Comparison of ENCODE assay signal across 26 cellular contexts in genomic region chr4:82543131-82543530, GRCh38. TPM values are rescaled to one million over a fixed set of nuclear protein-coding genes. Genes with fewer than 3 reads are reported as not detected.
"Had no signal": no experiment of that assay in that cellular context is flagged by ENCODE, and none has a peak within 500 bp of the region (broad histone marks: within the 10 kb centered on the region; RNA-seq: fewer than 3 reads in every experiment).

No MANE protein-coding gene starts in this region.

- H3K36me3 Mint-ChIP-seq: activated naive CD4-positive, alpha-beta T cell treated with anti-CD3 and anti-CD28 coated beads, Interleukin-2, amount 50 U/mL, for 24 hours; T-cell had no signal

- H3K4me1 Mint-ChIP-seq: activated CD4-positive, alpha-beta memory T cell treated with anti-CD3 and anti-CD28 coated beads, Interleukin-2, amount 10 ng/mL, durations not matched to agents 7 days and 5 days; activated CD4-positive, alpha-beta T cell treated with anti-CD3 and anti-CD28 coated beads for 36 hours; activated naive CD4-positive, alpha-beta T cell treated with anti-CD3 and anti-CD28 coated beads, Interleukin-2, amount 50 U/mL, for 24 hours; T-cell had no signal

- H3K27ac Mint-ChIP-seq: activated CD4-positive, alpha-beta memory T cell treated with anti-CD3 and anti-CD28 coated beads, Interleukin-2, amount 10 ng/mL, durations not matched to agents 7 days and 5 days; activated CD4-positive, alpha-beta T cell treated with anti-CD3 and anti-CD28 coated beads for 36 hours; activated naive CD4-positive, alpha-beta T cell treated with anti-CD3 and anti-CD28 coated beads, Interleukin-2, amount 50 U/mL, for 24 hours; T-cell had no signal

- H3K4me3 ChIP-seq: breast epithelium, colonic mucosa, K562, Peyer's patch, SK-N-MC had no signal

- H3K27me3 ChIP-seq: breast epithelium, colonic mucosa, Peyer's patch had no signal

- H3K9me3 Mint-ChIP-seq: activated naive CD4-positive, alpha-beta T cell treated with anti-CD3 and anti-CD28 coated beads, Interleukin-2, amount 50 U/mL, for 24 hours; T-cell had no signal

- H3K27ac ChIP-seq: breast epithelium, colonic mucosa, Peyer's patch, SK-N-MC, WERI-Rb-1 had no signal

- H3K9me3 ChIP-seq: breast epithelium, colonic mucosa, Peyer's patch had no signal

- H3K36me3 ChIP-seq: breast epithelium, colonic mucosa, Peyer's patch, WERI-Rb-1 had no signal

- ATAC-seq: activated CD4-positive, alpha-beta T cell treated with anti-CD3 and anti-CD28 coated beads for 36 hours; K562; T-cell had no signal

- DNase-seq: activated CD4-positive, alpha-beta memory T cell treated with anti-CD3 and anti-CD28 coated beads, Interleukin-2, amount 10 ng/mL, durations not matched to agents 7 days and 5 days; activated CD4-positive, alpha-beta T cell treated with anti-CD3 and anti-CD28 coated beads for 36 hours; activated CD4-positive, alpha-beta T cell treated with anti-CD3 and anti-CD28 coated beads, Interleukin-2, amount 50 U/mL, for 1 hour; aorta; caudate nucleus; colonic mucosa; Karpas-422; NCI-H1105 treated with DMSO at 0.1 percent for 48 hours; NCI-H1436 treated with DMSO at 0.1 percent for 48 hours; NCI-H187; NCI-H2107; NCI-H2227 treated with DMSO at 0.1 percent for 48 hours; NCI-H446 treated with DMSO at 0.1 percent for 48 hours; NCI-H526 treated with DMSO at 0.1 percent for 48 hours; NCI-H82; Peyer's patch; SHP77; T-cell; T-helper 2 cell; WERI-Rb-1 had no signal

- H3K4me1 ChIP-seq: breast epithelium, colonic mucosa, Peyer's patch had no signal

- H3K4me3 Mint-ChIP-seq: activated CD4-positive, alpha-beta memory T cell treated with anti-CD3 and anti-CD28 coated beads, Interleukin-2, amount 10 ng/mL, durations not matched to agents 7 days and 5 days; activated CD4-positive, alpha-beta T cell treated with anti-CD3 and anti-CD28 coated beads for 36 hours; activated naive CD4-positive, alpha-beta T cell treated with anti-CD3 and anti-CD28 coated beads, Interleukin-2, amount 50 U/mL, for 24 hours; T-cell had no signal

RNA-seq across cellular contexts. Expression of gene TMEM150C, which starts 18.7 kb away (rescaled TPM):
- total RNA-seq: activated CD4-positive, alpha-beta memory T cell treated with anti-CD3 and anti-CD28 coated beads, Interleukin-2, amount 10 ng/mL, durations not matched to agents 7 days and 5 days; activated CD4-positive, alpha-beta T cell treated with anti-CD3 and anti-CD28 coated beads for 36 hours; activated CD8-positive, alpha-beta memory T cell treated with anti-CD3 and anti-CD28 coated beads for 36 hours; OCI-LY7 had no signal
